In genomic region chr19:51688665-51689571, GRCh38 we compare ENCODE assay signal across 1 cellular context.
A peak's percentile ranks its signal among the peaks of the same experiment; 100 is the strongest.
TF ChIP-seq lines count a peak whose summit lies in the region.

No MANE protein-coding gene starts in this region.

TF ChIP-seq in K562, 482 proteins besides CTCF, POLR2A, EP300 and RAD21 (continued from another document and continues in another):
- TF ChIP-seq CHD7 (IDR thresholded peaks at IDR 0.05; ENCODE audit: low read depth, low read length): no peak
- TF ChIP-seq CHAMP1 (IDR thresholded peaks at IDR 0.05): no peak
- TF ChIP-seq ZBTB11 (CRISPR knock-in tag; IDR thresholded peaks at IDR 0.05): peak in 1 of 3 experiments; percentile 41; a peak in 1 of 6 replicates
- TF ChIP-seq POLR2G (IDR thresholded peaks at IDR 0.05; ENCODE audit: low read depth, low read length): peak; percentile 74
- no peak for TF ChIP-seq ZKSCAN3 (CRISPR knock-in tag; IDR thresholded peaks at IDR 0.05)
- 0 out of 2 replicates have a peak, but pooled peaks have one; percentile 10 for TF ChIP-seq GABPB1 (CRISPR knock-in tag; IDR thresholded peaks at IDR 0.05)
- no peak for TF ChIP-seq JUNB (CRISPR knock-in tag; conservative IDR thresholded peaks at IDR 0.05)
- no peak for TF ChIP-seq PCBP2 (IDR thresholded peaks at IDR 0.05; ENCODE audit: low read depth, low read length, poor library complexity, severe bottlenecking)
- peak; percentile 94 for TF ChIP-seq THRAP3 (IDR thresholded peaks at IDR 0.05; ENCODE audit: borderline replicate concordance)
- no peak for TF ChIP-seq TBL1XR1 (IDR thresholded peaks at IDR 0.05; ENCODE audit: low read length in 2 of 2)
- no peak for TF ChIP-seq SP2 (IDR thresholded peaks at IDR 0.05; ENCODE audit: extremely low read depth, low read depth, low read length, poor library complexity, severe bottlenecking)
- TF ChIP-seq POLR2AphosphoS2 (IDR thresholded peaks at IDR 0.05; ENCODE audit: low read length): no peak
- TF ChIP-seq PHF8 (IDR thresholded peaks at IDR 0.05; ENCODE audit: borderline replicate concordance, low read length): peak; percentile 30; the same call in 1 of the 2 replicates
- no peak for TF ChIP-seq FOXO4 (CRISPR knock-in tag; IDR thresholded peaks at IDR 0.05)
- peak; percentile 75 for TF ChIP-seq PKNOX1 (IDR thresholded peaks at IDR 0.05)
- TF ChIP-seq SIN3B (IDR thresholded peaks at IDR 0.05; ENCODE audit: low read depth): no peak
- 0 out of 2 replicates have a peak, but pooled peaks have one; percentile 37 for TF ChIP-seq ATF7 (IDR thresholded peaks at IDR 0.05)
- TF ChIP-seq ELF4 (CRISPR knock-in tag; IDR thresholded peaks at IDR 0.05): peak; percentile 88; the same call in 1 of the 2 replicates
- TF ChIP-seq ZNF143 (CRISPR knock-in tag; IDR thresholded peaks at IDR 0.05): no peak
- TF ChIP-seq ZNF592 (IDR thresholded peaks at IDR 0.05): no peak
- no peak for TF ChIP-seq IRF2 (CRISPR knock-in tag; IDR thresholded peaks at IDR 0.05)
- TF ChIP-seq MEF2D (tag; conservative IDR thresholded peaks at IDR 0.05; ENCODE audit: low read depth): no peak
- TF ChIP-seq RAD51 (IDR thresholded peaks at IDR 0.05; ENCODE audit: borderline replicate concordance, low read depth): no peak
- no peak for TF ChIP-seq MEIS2 (IDR thresholded peaks at IDR 0.05; ENCODE audit: partially characterized antibody)
- peak; percentile 51 for TF ChIP-seq ASH1L (IDR thresholded peaks at IDR 0.05; ENCODE audit: borderline replicate concordance, low read depth, partially characterized antibody)
- no peak for TF ChIP-seq POLR2H (tag; IDR thresholded peaks at IDR 0.05; ENCODE audit: low read depth)
- no peak for TF ChIP-seq ZNF655 (CRISPR knock-in tag; IDR thresholded peaks at IDR 0.05)
